2 cellular contexts compared by ENCODE assay signal in the genomic region with DNA sequence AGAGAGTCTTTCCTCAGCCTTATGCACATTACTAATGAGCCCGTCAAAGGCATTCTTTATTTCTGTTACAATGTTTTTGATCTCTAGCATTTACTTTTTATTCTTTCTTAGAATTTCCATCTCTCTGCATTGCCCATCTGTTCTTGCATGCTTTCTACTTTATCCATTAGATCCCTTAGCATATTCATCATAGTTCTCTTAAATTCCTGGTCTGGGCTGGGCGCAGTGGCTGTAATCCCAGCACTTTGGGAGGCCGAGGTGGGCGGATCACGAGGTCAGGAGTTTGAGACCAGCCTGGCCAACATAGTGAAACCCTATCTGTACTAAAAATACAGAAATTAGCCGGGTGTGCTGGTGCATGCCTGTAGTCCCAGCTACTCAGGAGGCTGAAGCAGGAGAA. TPM values are rescaled to one million over a fixed set of nuclear protein-coding genes. Genes with fewer than 3 reads are reported as not detected.
"Had no signal": no experiment of that assay in that cellular context is flagged by ENCODE, and none has a peak within 500 bp of the region (broad histone marks: within the 10 kb centered on the region; RNA-seq: fewer than 3 reads in every experiment).

No MANE protein-coding gene starts in this region.

RNA-seq across cellular contexts. Expression of a gene that starts 49.2 kb away (rescaled TPM):
- total RNA-seq: PC-9, SJCRH30 had no signal
